27 cellular contexts compared by ENCODE assay signal in the genomic region with DNA sequence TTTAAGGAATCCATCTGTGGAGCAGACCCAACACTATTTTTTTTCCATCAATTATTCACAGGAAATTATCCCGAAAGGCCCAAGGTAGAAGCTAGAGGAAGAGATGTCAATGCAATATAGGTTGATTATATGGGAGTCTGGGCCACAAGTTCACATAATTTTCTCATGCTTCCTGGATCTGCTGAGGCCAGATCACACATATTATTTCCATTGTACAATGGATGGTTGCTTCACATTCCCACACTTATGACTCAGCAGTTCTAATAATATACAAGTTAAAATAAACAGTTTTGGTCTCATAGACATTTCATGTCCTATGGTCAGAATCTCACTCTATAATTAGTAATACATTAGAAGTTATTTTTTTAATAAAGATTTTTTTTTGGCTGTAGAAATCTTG.
DNase-seq lines count a peak whose midpoint lies in the region; ATAC-seq, FAIRE-seq and TF ChIP-seq lines count a peak whose summit lies in the region.
"Had no signal": no experiment of that assay in that cellular context is flagged by ENCODE, and none has a peak within 500 bp of the region (broad histone marks: within the 10 kb centered on the region; RNA-seq: fewer than 3 reads in every experiment).

No MANE protein-coding gene starts in this region.

- H3K9me3 ChIP-seq in hepatocyte (ENCODE audit: low read depth) = no peaks in the 10 kb centered on the region
- H3K9me3 ChIP-seq: Caco-2, left ventricle myocardium inferior, MG63 had no signal

- H3K36me3 Mint-ChIP-seq in activated CD4-positive, alpha-beta T cell treated with anti-CD3 and anti-CD28 coated beads for 36 hours (ENCODE audit: low read depth) = no peaks in the 10 kb centered on the region
- H3K36me3 Mint-ChIP-seq: stimulated activated naive B cell treated with anti-CD40 and anti-IgM and Interleukin-4, amounts not matched to agents 10 μg/mL and 1 μg/mL and 100 μg/mL, for 72 hours had no signal

- no peaks in the 10 kb centered on the region for H3K9me2 ChIP-seq in hepatocyte (replicated peaks; ENCODE audit: insufficient read depth)

- DNase-seq in COLO829 (ENCODE audit: low spot score) (peak; percentile 4), OCI-M1 (lab: John Stamatoyannopoulos, UW) (peak; percentile 88), bronchial epithelial cell (ENCODE audit: low read depth) (peak; percentile 78), kidney epithelial cell (ENCODE audit: low read depth) (peak; percentile 14), NCI-H524 treated with DMSO at 0.1 percent for 48 hours (lab: John Stamatoyannopoulos, UW) (no peak), hepatocyte (ENCODE audit: low spot score) (no peak)
- DNase-seq in activated CD4-positive, alpha-beta T cell treated with anti-CD3 and anti-CD28 coated beads for 36 hours = no peak
- DNase-seq in activated CD4-positive, alpha-beta T cell treated with anti-CD3 and anti-CD28 coated beads, Interleukin-2, amount 50 U/mL, for 1 hour = no peak
- DNase-seq: ACHN; activated T-cell treated with anti-CD3 and anti-CD28 coated beads, Interleukin-2, amount 50 U/mL, for 24 hours; Caco-2; caudate nucleus; EL; HCEC 1CT; left ventricle myocardium inferior; MG63; naive thymus-derived CD4-positive, alpha-beta T cell; NCI-H1436; NCI-H446 treated with DMSO at 0.1 percent for 48 hours; occipital lobe; PC-9; SIG-M5; stimulated activated CD4-positive, alpha-beta T cell treated with anti-CD3 and anti-CD28 coated beads, Interleukin-4, amount 100 ng/mL, for 24 hours; stimulated activated naive B cell treated with anti-CD40 and anti-IgM and Interleukin-4, amounts not matched to agents 10 μg/mL and 1 μg/mL and 100 μg/mL, for 72 hours had no signal

- TF ChIP-seq CTCF in bronchial epithelial cell (IDR thresholded peaks at IDR 0.05; ENCODE audit: insufficient read depth, low read length, severe bottlenecking) = no peak
- TF ChIP-seq CTCF in kidney epithelial cell (IDR thresholded peaks at IDR 0.05; ENCODE audit: insufficient read depth, low read length, poor library complexity, severe bottlenecking) = no peak
- no peak for TF ChIP-seq CTCF in hepatocyte (IDR thresholded peaks at IDR 0.05; ENCODE audit: poor library complexity)

- no peaks in the 10 kb centered on the region for H3K79me2 ChIP-seq in hepatocyte

- no peak overlapping the region for H3K4me2 ChIP-seq in hepatocyte
- H3K4me2 ChIP-seq: PC-9 had no signal

- H3K27me3 ChIP-seq in bronchial epithelial cell (ENCODE audit: control insufficient read depth, insufficient read depth, low read length) = no peaks in the 10 kb centered on the region
- no peaks in the 10 kb centered on the region for H3K27me3 ChIP-seq in kidney epithelial cell (ENCODE audit: control insufficient read depth, insufficient read depth, low read length)
- no peaks in the 10 kb centered on the region for H3K27me3 ChIP-seq in hepatocyte
- H3K27me3 ChIP-seq: MG63 had no signal

- FAIRE-seq in bronchial epithelial cell (lab: Jason Lieb, UNC) = no peak
- FAIRE-seq: GM12892 had no signal

- CTCF ChIA-PET in activated CD4-positive, alpha-beta T cell treated with anti-CD3 and anti-CD28 coated beads for 36 hours (lab: Charles Lee) = no interaction called here

- H3K27ac ChIP-seq in hepatocyte = no peak overlapping the region
- H3K27ac ChIP-seq: HL-60, left ventricle myocardium inferior, PC-9 had no signal

- H3K27ac Mint-ChIP-seq in activated CD4-positive, alpha-beta T cell treated with anti-CD3 and anti-CD28 coated beads for 36 hours = no peak overlapping the region
- H3K27ac Mint-ChIP-seq: activated T-cell treated with anti-CD3 and anti-CD28 coated beads, Interleukin-2, amount 50 U/mL, for 24 hours; mesothelial cell of epicardium; naive thymus-derived CD4-positive, alpha-beta T cell; stimulated activated naive B cell treated with anti-CD40 and anti-IgM and Interleukin-4, amounts not matched to agents 10 μg/mL and 1 μg/mL and 100 μg/mL, for 72 hours had no signal

- no peaks in the 10 kb centered on the region for H3K4me1 Mint-ChIP-seq in activated CD4-positive, alpha-beta T cell treated with anti-CD3 and anti-CD28 coated beads for 36 hours
- H3K4me1 Mint-ChIP-seq: mesothelial cell of epicardium; stimulated activated naive B cell treated with anti-CD40 and anti-IgM and Interleukin-4, amounts not matched to agents 10 μg/mL and 1 μg/mL and 100 μg/mL, for 72 hours had no signal

- WGBS in hepatocyte (ENCODE audit: low lambda C conversion rate, missing lambda C conversion rate) = 100% methylated on average over 1 of the region's 1 CpG

- no peaks in the 10 kb centered on the region for H3K4me1 ChIP-seq in hepatocyte (ENCODE audit: insufficient read depth)
- H3K4me1 ChIP-seq: Caco-2, left ventricle myocardium inferior had no signal

- H3K36me3 ChIP-seq in bronchial epithelial cell (ENCODE audit: control insufficient read depth, insufficient read depth, low read length) (no peaks in the 10 kb centered on the region), kidney epithelial cell (ENCODE audit: control insufficient read depth, insufficient read depth, low read length) (no peaks in the 10 kb centered on the region), hepatocyte (replicated peaks; ENCODE audit: insufficient read depth, low read depth) (no peaks in the 10 kb centered on the region)
- H3K36me3 ChIP-seq: left ventricle myocardium inferior, MG63 had no signal

- H3K27me3 Mint-ChIP-seq in activated CD4-positive, alpha-beta T cell treated with anti-CD3 and anti-CD28 coated beads for 36 hours = no peaks in the 10 kb centered on the region
- H3K27me3 Mint-ChIP-seq: activated T-cell treated with anti-CD3 and anti-CD28 coated beads, Interleukin-2, amount 50 U/mL, for 24 hours; naive thymus-derived CD4-positive, alpha-beta T cell; stimulated activated naive B cell treated with anti-CD40 and anti-IgM and Interleukin-4, amounts not matched to agents 10 μg/mL and 1 μg/mL and 100 μg/mL, for 72 hours had no signal

- ATAC-seq in activated CD4-positive, alpha-beta T cell treated with anti-CD3 and anti-CD28 coated beads for 36 hours = no peak
- ATAC-seq: naive thymus-derived CD4-positive, alpha-beta T cell; stimulated activated naive B cell treated with anti-CD40 and anti-IgM and Interleukin-4, amounts not matched to agents 10 μg/mL and 1 μg/mL and 100 μg/mL, for 72 hours had no signal

- H3K9me3 Mint-ChIP-seq in activated CD4-positive, alpha-beta T cell treated with anti-CD3 and anti-CD28 coated beads for 36 hours (ENCODE audit: low read depth) = peaks cover 18% of the 10 kb centered on the region

- H3K4me3 ChIP-seq in bronchial epithelial cell (ENCODE audit: low read depth, low read length) (no peak overlapping the region), kidney epithelial cell (ENCODE audit: low read depth, low read length) (no peak overlapping the region), hepatocyte (no peak overlapping the region)
- H3K4me3 ChIP-seq: left ventricle myocardium inferior, MG63, PC-9 had no signal

- intact Hi-C loops in activated CD4-positive, alpha-beta T cell treated with anti-CD3 and anti-CD28 coated beads for 36 hours (cut with DNase I, micrococcal nuclease) = no loop called here

- H2AFZ ChIP-seq in hepatocyte = no peak overlapping the region
- H2AFZ ChIP-seq: PC-9 had no signal

- no peak overlapping the region for H3K4me3 Mint-ChIP-seq in activated CD4-positive, alpha-beta T cell treated with anti-CD3 and anti-CD28 coated beads for 36 hours
- H3K4me3 Mint-ChIP-seq: activated T-cell treated with anti-CD3 and anti-CD28 coated beads, Interleukin-2, amount 50 U/mL, for 24 hours; mesothelial cell of epicardium; naive thymus-derived CD4-positive, alpha-beta T cell; stimulated activated naive B cell treated with anti-CD40 and anti-IgM and Interleukin-4, amounts not matched to agents 10 μg/mL and 1 μg/mL and 100 μg/mL, for 72 hours had no signal

- POLR2A ChIA-PET in activated CD4-positive, alpha-beta T cell treated with anti-CD3 and anti-CD28 coated beads for 36 hours (lab: Charles Lee) = no interaction called here

- H4K20me1 ChIP-seq in hepatocyte (ENCODE audit: insufficient read depth, poor library complexity, severe bottlenecking) = no peaks in the 10 kb centered on the region

Comparison
In these comparisons a context has a peak if more than half of its experiments do, and no peak if none do; other contexts are left out.
1. DNase-seq: peak in COLO829 (single experiment), OCI-M1 (single experiment), bronchial epithelial cell (single experiment) and kidney epithelial cell (single experiment); none in activated CD4-positive, alpha-beta T cell treated with anti-CD3 and anti-CD28 coated beads for 36 hours (single experiment), NCI-H524 treated with DMSO at 0.1 percent for 48 hours (single experiment), activated CD4-positive, alpha-beta T cell treated with anti-CD3 and anti-CD28 coated beads, Interleukin-2, amount 50 U/mL, for 1 hour (single experiment) and hepatocyte (single experiment).